ENCODE assay signal across 10 cellular contexts in the genomic region with DNA sequence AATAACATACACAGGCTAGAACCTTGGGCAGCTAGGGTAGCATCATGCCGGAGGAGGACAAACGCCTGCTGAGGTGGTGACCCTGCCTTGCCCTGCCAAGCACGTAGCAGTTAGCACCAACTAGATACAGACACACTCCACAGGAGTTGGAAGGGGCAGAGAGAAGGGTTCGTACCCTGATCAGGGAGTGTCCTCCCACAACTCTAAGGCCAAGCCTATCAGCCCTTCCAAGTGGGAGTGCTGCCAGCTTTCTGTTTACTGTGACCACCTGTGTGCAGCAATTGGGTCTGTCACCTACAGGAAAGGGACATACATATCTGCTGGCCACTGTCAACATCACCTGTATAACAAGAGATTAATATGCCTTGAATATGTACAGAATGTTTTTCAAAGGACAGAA. TPM values are rescaled to one million over a fixed set of nuclear protein-coding genes. Genes with fewer than 3 reads are reported as not detected.
A peak's percentile ranks its signal among the peaks of the same experiment; 100 is the strongest.
DNase-seq lines count a peak whose midpoint lies in the region; ATAC-seq and TF ChIP-seq lines count a peak whose summit lies in the region.
"Had no signal": no experiment of that assay in that cellular context is flagged by ENCODE, and none has a peak within 500 bp of the region (broad histone marks: within the 10 kb centered on the region; RNA-seq: fewer than 3 reads in every experiment).

No MANE protein-coding gene starts in this region.

- H3K36me3 Mint-ChIP-seq in activated naive CD4-positive, alpha-beta T cell treated with anti-CD3 and anti-CD28 coated beads for 36 hours (ENCODE audit: low read depth): peaks cover 8% of the 10 kb centered on the region

- H3K27ac Mint-ChIP-seq in activated naive CD4-positive, alpha-beta T cell treated with anti-CD3 and anti-CD28 coated beads for 36 hours: no peak overlapping the region
- H3K27ac Mint-ChIP-seq in stimulated activated naive CD8-positive, alpha-beta T cell treated with anti-CD3 and anti-CD28 coated beads, Interleukin-15, amount 100 ng/mL, for 72 hours: peak overlapping the region in 1 of 2 donors; percentile 97

- intact Hi-C loops in activated naive CD4-positive, alpha-beta T cell treated with anti-CD3 and anti-CD28 coated beads for 36 hours (cut with micrococcal nuclease): loop anchor here (5.0 to 10.0 kb wide), 4 partner anchors 41 to 861 kb away; partner anchors contain the start of gene MAPK1

- DNase-seq in activated naive CD4-positive, alpha-beta T cell treated with anti-CD3 and anti-CD28 coated beads for 36 hours: no peak
- no peak for DNase-seq in activated naive CD4-positive, alpha-beta T cell treated with anti-CD3 and anti-CD28 coated beads, Interleukin-2, amount 50 U/mL, for 16 hours
- peak; percentile 22 for DNase-seq in SHP77 treated with DMSO at 0.1 percent for 48 hours (lab: John Stamatoyannopoulos, UW)
- DNase-seq in fibroblast of villous mesenchyme (ENCODE audit: low read depth): no peak
- DNase-seq in stimulated activated naive CD8-positive, alpha-beta T cell treated with anti-CD3 and anti-CD28 coated beads, Interleukin-15, amount 100 ng/mL, for 72 hours: no peak
- DNase-seq in activated CD4-positive, CD25-positive, alpha-beta regulatory T cell treated with anti-CD3 and anti-CD28 coated beads, Interleukin-2, amount 50 U/mL, for 72 hours: no peak
- no peak for DNase-seq in middle frontal gyrus (ENCODE audit: extremely low spot score, low spot score)
- DNase-seq: Calu3, hippocampal formation had no signal

- CTCF ChIA-PET in activated naive CD4-positive, alpha-beta T cell treated with anti-CD3 and anti-CD28 coated beads for 36 hours (lab: Charles Lee): interaction anchor here (0.6 to 1.6 kb wide), 3 partner anchors 22 to 495 kb away, joined by 3 to 4 read pairs (median 4); partner anchors contain the start of genes CRKL and LZTR1

- peak overlapping the region; percentile 89 for H3K4me3 Mint-ChIP-seq in activated naive CD4-positive, alpha-beta T cell treated with anti-CD3 and anti-CD28 coated beads for 36 hours
- peak overlapping the region; percentile 93 to 98 for H3K4me3 Mint-ChIP-seq in stimulated activated naive CD8-positive, alpha-beta T cell treated with anti-CD3 and anti-CD28 coated beads, Interleukin-15, amount 100 ng/mL, for 72 hours

- no peaks in the 10 kb centered on the region for H3K9me3 Mint-ChIP-seq in activated naive CD4-positive, alpha-beta T cell treated with anti-CD3 and anti-CD28 coated beads for 36 hours
- H3K9me3 Mint-ChIP-seq in stimulated activated naive CD8-positive, alpha-beta T cell treated with anti-CD3 and anti-CD28 coated beads, Interleukin-15, amount 100 ng/mL, for 72 hours: no peaks in the 10 kb centered on the region

- H3K4me1 Mint-ChIP-seq in activated naive CD4-positive, alpha-beta T cell treated with anti-CD3 and anti-CD28 coated beads for 36 hours (ENCODE audit: low read depth): peaks cover 25% of the 10 kb centered on the region
- H3K4me1 Mint-ChIP-seq in stimulated activated naive CD8-positive, alpha-beta T cell treated with anti-CD3 and anti-CD28 coated beads, Interleukin-15, amount 100 ng/mL, for 72 hours: peaks cover 34% of the 10 kb centered on the region

- peak overlapping the region; percentile 5 for H3K4me3 ChIP-seq in fibroblast of villous mesenchyme (ENCODE audit: low read depth, low read length)

- no peaks in the 10 kb centered on the region for H3K27me3 Mint-ChIP-seq in activated naive CD4-positive, alpha-beta T cell treated with anti-CD3 and anti-CD28 coated beads for 36 hours (ENCODE audit: low read depth)
- no peaks in the 10 kb centered on the region for H3K27me3 Mint-ChIP-seq in stimulated activated naive CD8-positive, alpha-beta T cell treated with anti-CD3 and anti-CD28 coated beads, Interleukin-15, amount 100 ng/mL, for 72 hours

- ATAC-seq in stimulated activated naive CD8-positive, alpha-beta T cell treated with anti-CD3 and anti-CD28 coated beads, Interleukin-15, amount 100 ng/mL, for 72 hours: no peak
- ATAC-seq in HG03432 (IDR thresholded peaks at IDR 0.05; ENCODE audit: unreplicated experiment): no peak

- TF ChIP-seq CTCF in fibroblast of villous mesenchyme (IDR thresholded peaks at IDR 0.05; ENCODE audit: insufficient read depth, low read depth, low read length): no peak

RNA-seq across cellular contexts. Expression of gene THAP7, which starts 1.9 kb away (rescaled TPM):
- 10 to 100 TPM; 20.4 to 21.2 TPM for total RNA-seq in activated naive CD4-positive, alpha-beta T cell treated with anti-CD3 and anti-CD28 coated beads for 36 hours
- total RNA-seq in fibroblast of villous mesenchyme: 21.6 and 22.9 TPM in 2 replicates

RNA-seq across cellular contexts. Expression of gene P2RX6, which starts 11.2 kb away (rescaled TPM):
- under 1 TPM in 1 of 2 experiments, not detected in 1; 0.12 TPM for total RNA-seq in activated naive CD4-positive, alpha-beta T cell treated with anti-CD3 and anti-CD28 coated beads for 36 hours
- 1.3 and 3.5 TPM in 2 replicates for total RNA-seq in fibroblast of villous mesenchyme

RNA-seq across cellular contexts. Expression of gene LZTR1, which starts 21.7 kb away (rescaled TPM):
- 10 to 100 TPM; 23.1 to 27.4 TPM for total RNA-seq in activated naive CD4-positive, alpha-beta T cell treated with anti-CD3 and anti-CD28 coated beads for 36 hours
- total RNA-seq in fibroblast of villous mesenchyme: 55.1 and 60.9 TPM in 2 replicates

RNA-seq across cellular contexts. Expression of gene SLC7A4, which starts 28.6 kb away (rescaled TPM):
- total RNA-seq in activated naive CD4-positive, alpha-beta T cell treated with anti-CD3 and anti-CD28 coated beads for 36 hours: not detected
- total RNA-seq in fibroblast of villous mesenchyme: 0.32 and 2.2 TPM in 2 replicates

RNA-seq across cellular contexts. Expression of gene AIFM3, which starts 36.7 kb away (rescaled TPM):
- under 1 TPM; 0.07 to 0.10 TPM for total RNA-seq in activated naive CD4-positive, alpha-beta T cell treated with anti-CD3 and anti-CD28 coated beads for 36 hours
- total RNA-seq in fibroblast of villous mesenchyme: 0.32 and 0.43 TPM in 2 replicates
